1 cellular context compared by ENCODE assay signal in the genomic region with DNA sequence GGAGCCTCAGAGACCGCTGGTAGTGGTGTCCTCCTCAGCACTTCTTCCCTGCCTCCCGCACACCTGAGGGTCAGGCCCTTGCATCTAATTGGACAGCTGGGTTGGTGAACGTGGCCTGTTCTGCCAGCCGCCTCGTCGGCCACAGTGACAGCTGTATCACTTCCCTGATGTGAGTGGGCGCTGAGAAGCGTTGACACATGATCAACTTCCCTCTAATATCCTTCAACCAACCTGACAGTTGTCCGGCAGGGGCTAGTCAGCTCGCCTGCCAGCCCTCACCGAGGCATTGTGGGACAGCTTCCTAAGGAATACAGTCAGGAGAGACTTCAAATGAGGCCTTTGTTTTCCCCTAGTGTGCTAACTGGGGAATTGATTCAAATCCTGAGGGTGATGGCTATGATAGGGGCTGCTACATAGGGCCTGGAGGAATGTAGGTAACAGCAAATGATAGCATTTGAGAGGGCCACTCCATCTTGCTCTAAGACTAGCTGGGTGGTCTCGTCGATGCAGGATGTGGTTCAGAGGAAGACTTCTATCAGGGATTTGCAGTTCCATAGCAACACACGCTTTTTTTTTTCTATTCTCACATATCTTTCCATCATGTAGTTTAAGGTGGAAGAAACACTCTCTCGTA.
TF ChIP-seq lines count a peak whose summit lies in the region.

No MANE protein-coding gene starts in this region.

TF ChIP-seq in SK-N-SH treated with all-trans-retinoic acid at 6 μM for 48 hours, 23 proteins besides CTCF, POLR2A, EP300 and RAD21 (continued from another document):
- no peak for TF ChIP-seq POU6F1 (CRISPR knock-in tag; IDR thresholded peaks at IDR 0.05; ENCODE audit: borderline replicate concordance, low read depth)
- no peak for TF ChIP-seq ZC3H10 (CRISPR knock-in tag; IDR thresholded peaks at IDR 0.05)
- TF ChIP-seq TCF4 (CRISPR knock-in tag; IDR thresholded peaks at IDR 0.05; ENCODE audit: borderline replicate concordance), result no peak
